Comparison of ENCODE assay signal across 8 cellular contexts in the genomic region with DNA sequence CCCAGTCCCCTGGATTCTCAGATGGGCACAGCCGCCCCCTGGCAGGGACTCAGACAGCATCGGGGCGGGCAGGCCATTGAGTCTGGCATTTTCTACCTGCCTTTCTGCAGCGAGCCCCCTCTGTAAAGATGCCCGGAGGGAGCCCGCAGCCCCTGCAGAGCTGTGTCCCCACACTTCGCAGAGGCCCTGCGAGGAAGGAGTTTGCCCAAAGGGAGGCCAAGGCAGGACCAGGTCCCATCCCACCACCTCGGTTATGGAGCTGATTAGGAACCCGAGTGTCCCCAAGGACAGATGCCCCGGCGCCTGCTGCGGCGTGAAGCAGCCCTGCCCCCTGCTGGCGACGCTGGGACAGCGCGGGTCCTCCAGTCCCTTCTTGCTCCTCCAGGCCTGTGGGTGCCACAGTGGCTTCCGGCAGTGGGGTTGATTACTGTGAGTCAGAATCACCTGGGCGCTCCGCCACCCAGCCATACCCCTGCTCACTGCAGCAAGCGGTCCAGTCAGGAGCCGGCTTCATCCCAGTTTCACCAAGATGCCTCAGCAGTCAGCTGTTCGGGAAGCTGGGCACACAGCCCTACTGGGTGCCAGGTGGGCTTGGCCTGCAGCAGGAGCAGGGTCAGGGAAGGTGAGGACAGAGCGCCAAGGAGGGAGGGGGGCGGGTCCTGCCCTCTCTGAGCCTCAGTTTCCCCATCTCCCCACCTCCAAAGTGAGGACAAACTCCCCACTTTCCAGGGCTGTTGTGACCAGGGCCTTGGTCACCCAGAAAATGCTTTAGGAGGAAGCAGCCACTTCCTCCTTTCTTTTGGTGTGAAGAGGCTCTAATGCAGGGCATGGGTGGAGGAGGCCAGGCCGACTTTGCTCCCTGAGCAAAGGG.
DNase-seq lines count a peak whose midpoint lies in the region; ATAC-seq and TF ChIP-seq lines count a peak whose summit lies in the region.

No MANE protein-coding gene starts in this region.

- intact Hi-C loops in activated T-helper 2 cell treated with anti-CD3 and anti-CD28 coated beads, Interferon-gamma antibody, Interleukin-2, Interleukin-4, amounts not matched to agents 10 μg/mL and 5 μg/mL and 100 μg/mL, durations not matched to agents 14 hours and 24 hours and 36 hours (cut with micrococcal nuclease), result loop anchor here (1.0 to 5.0 kb wide), 4 partner anchors 36 to 273 kb away; no protein-coding TSS in a partner anchor

- no peak overlapping the region for H2AFZ ChIP-seq in neuronal stem cell (ENCODE audit: low read length)

- no peaks in the 10 kb centered on the region for H3K79me1 ChIP-seq in neuronal stem cell (ENCODE audit: low read depth, low read length)

- H3K9me3 ChIP-seq in neuronal stem cell (replicated peaks in 1 of 2; ENCODE audit: control insufficient read depth in 2 of 2, insufficient read depth in 1 of 2, low read depth in 1 of 2, low read length in 2 of 2), result peaks cover under 1 to 9% of the 10 kb centered on the region in 2 donors

- H3K9ac ChIP-seq in neuronal stem cell (ENCODE audit: low read depth, low read length, poor library complexity), result peak overlapping the region; percentile 47

- peak; percentile 84 for ATAC-seq in GM21423 (IDR thresholded peaks at IDR 0.05; ENCODE audit: unreplicated experiment)
- ATAC-seq in stimulated activated naive CD8-positive, alpha-beta T cell treated with anti-CD3 and anti-CD28 coated beads, Interleukin-15, amount 100 ng/mL, for 72 hours, result peak; percentile 100

- peak overlapping the region; percentile 23 for H4K8ac ChIP-seq in neuronal stem cell (ENCODE audit: low read depth, low read length)

- no CpG with 5 or more reads among the region's 27 CpGs for WGBS in neuronal stem cell (ENCODE audit: extremely low coverage in 2 of 2, insufficient read length in 2 of 2, insufficient replicate concordance in 1 of 2), 2 donors

- H2BK12ac ChIP-seq in neuronal stem cell (ENCODE audit: low read length), result no peak overlapping the region

- peak overlapping the region; percentile 76 for H3K14ac ChIP-seq in neuronal stem cell (ENCODE audit: low read length)

- peaks cover 5% of the 10 kb centered on the region for H3K4me1 Mint-ChIP-seq in activated T-helper 2 cell treated with anti-CD3 and anti-CD28 coated beads, Interferon-gamma antibody, Interleukin-2, Interleukin-4, amounts not matched to agents 10 μg/mL and 5 μg/mL and 100 μg/mL, durations not matched to agents 14 hours and 24 hours and 36 hours (ENCODE audit: low read depth)
- H3K4me1 Mint-ChIP-seq in stimulated activated naive CD8-positive, alpha-beta T cell treated with anti-CD3 and anti-CD28 coated beads, Interleukin-15, amount 100 ng/mL, for 72 hours, result peaks cover 23% of the 10 kb centered on the region

- peak overlapping the region; percentile 94 for H2AK5ac ChIP-seq in neuronal stem cell (ENCODE audit: low read depth, low read length)

- H3K4me1 ChIP-seq in neuronal stem cell (ENCODE audit: control insufficient read depth in 2 of 2, insufficient read depth in 1 of 2, low read depth in 1 of 2, low read length in 2 of 2), result peaks cover 13% of the 10 kb centered on the region in 2 donors

- peak overlapping the region; percentile 78 for H3K4ac ChIP-seq in neuronal stem cell (ENCODE audit: low read length)

- H2BK5ac ChIP-seq in neuronal stem cell (ENCODE audit: low read length), result no peak overlapping the region

- no peaks in the 10 kb centered on the region for H3K27me3 ChIP-seq in neuronal stem cell (ENCODE audit: control insufficient read depth in 3 of 3, insufficient read depth in 3 of 3, low read depth in 1 of 3, low read length in 3 of 3)

- H3K4me2 ChIP-seq in neuronal stem cell (ENCODE audit: insufficient read depth, low read length, poor library complexity, severe bottlenecking), result no peak overlapping the region

- H3K18ac ChIP-seq in neuronal stem cell (ENCODE audit: low read length), result peak overlapping the region; percentile 94

- peaks cover 8% of the 10 kb centered on the region for H3K27me3 Mint-ChIP-seq in activated T-helper 2 cell treated with anti-CD3 and anti-CD28 coated beads, Interferon-gamma antibody, Interleukin-2, Interleukin-4, amounts not matched to agents 10 μg/mL and 5 μg/mL and 100 μg/mL, durations not matched to agents 14 hours and 24 hours and 36 hours (ENCODE audit: low read depth)
- H3K27me3 Mint-ChIP-seq in stimulated activated naive CD8-positive, alpha-beta T cell treated with anti-CD3 and anti-CD28 coated beads, Interleukin-15, amount 100 ng/mL, for 72 hours, result peaks cover 48% of the 10 kb centered on the region

- H4K91ac ChIP-seq in neuronal stem cell (ENCODE audit: low read depth, low read length, poor library complexity), result no peak overlapping the region

- no peak overlapping the region for H3K4me3 Mint-ChIP-seq in activated T-helper 2 cell treated with anti-CD3 and anti-CD28 coated beads, Interferon-gamma antibody, Interleukin-2, Interleukin-4, amounts not matched to agents 10 μg/mL and 5 μg/mL and 100 μg/mL, durations not matched to agents 14 hours and 24 hours and 36 hours (ENCODE audit: low read depth)
- H3K4me3 Mint-ChIP-seq in stimulated activated naive CD8-positive, alpha-beta T cell treated with anti-CD3 and anti-CD28 coated beads, Interleukin-15, amount 100 ng/mL, for 72 hours, result peak overlapping the region in 1 of 2 donors; percentile 37

- H3K4me3 ChIP-seq in fibroblast of pulmonary artery (replicated peaks; ENCODE audit: low read depth, low read length) (no peak overlapping the region), neuronal stem cell (ENCODE audit: low read length in 2 of 2) (no peak overlapping the region)

- no peak overlapping the region for H3K27ac Mint-ChIP-seq in activated T-helper 2 cell treated with anti-CD3 and anti-CD28 coated beads, Interferon-gamma antibody, Interleukin-2, Interleukin-4, amounts not matched to agents 10 μg/mL and 5 μg/mL and 100 μg/mL, durations not matched to agents 14 hours and 24 hours and 36 hours
- H3K27ac Mint-ChIP-seq in stimulated activated naive CD8-positive, alpha-beta T cell treated with anti-CD3 and anti-CD28 coated beads, Interleukin-15, amount 100 ng/mL, for 72 hours, result peak overlapping the region; percentile 36 to 86

- H2BK15ac ChIP-seq in neuronal stem cell (ENCODE audit: low read length), result peak overlapping the region; percentile 87

- H2BK120ac ChIP-seq in neuronal stem cell (ENCODE audit: low read depth, low read length), result no peak overlapping the region

- peaks cover 0 to 1% of the 10 kb centered on the region in 2 donors for H3K36me3 ChIP-seq in neuronal stem cell (replicated peaks in 1 of 2; ENCODE audit: control insufficient read depth in 2 of 2, insufficient read depth in 2 of 2, low read length in 2 of 2)

- no peaks in the 10 kb centered on the region for H3K36me3 Mint-ChIP-seq in activated T-helper 2 cell treated with anti-CD3 and anti-CD28 coated beads, Interferon-gamma antibody, Interleukin-2, Interleukin-4, amounts not matched to agents 10 μg/mL and 5 μg/mL and 100 μg/mL, durations not matched to agents 14 hours and 24 hours and 36 hours (ENCODE audit: low read depth)

- peak overlapping the region; percentile 88 for H3K23ac ChIP-seq in neuronal stem cell (ENCODE audit: low read depth, low read length, poor library complexity)

- H3K9me3 Mint-ChIP-seq in activated T-helper 2 cell treated with anti-CD3 and anti-CD28 coated beads, Interferon-gamma antibody, Interleukin-2, Interleukin-4, amounts not matched to agents 10 μg/mL and 5 μg/mL and 100 μg/mL, durations not matched to agents 14 hours and 24 hours and 36 hours, result peaks cover 11% of the 10 kb centered on the region
- H3K9me3 Mint-ChIP-seq in stimulated activated naive CD8-positive, alpha-beta T cell treated with anti-CD3 and anti-CD28 coated beads, Interleukin-15, amount 100 ng/mL, for 72 hours, result peaks cover 2 to 11% of the 10 kb centered on the region in 2 donors

- TF ChIP-seq CTCF in fibroblast of pulmonary artery (IDR thresholded peaks at IDR 0.05; ENCODE audit: low read length, missing control alignments), result peak; percentile 96

- H3K27ac ChIP-seq in neuronal stem cell (replicated peaks; ENCODE audit: low read length), result no peak overlapping the region

- DNase-seq in CMK (ENCODE audit: low read depth) (peak; percentile 71), Kasumi-1 (lab: John Stamatoyannopoulos, UW) (peak; percentile 88 to 91), SHP77 (lab: John Stamatoyannopoulos, UW) (peak; percentile 67 to 78), fibroblast of pulmonary artery (ENCODE audit: low read depth) (peak; percentile 87), neuronal stem cell (ENCODE audit: low spot score) (peak; percentile 70)
- DNase-seq in activated T-helper 2 cell treated with anti-CD3 and anti-CD28 coated beads, Interferon-gamma antibody, Interleukin-2, Interleukin-4, amounts not matched to agents 10 μg/mL and 5 μg/mL and 100 μg/mL, durations not matched to agents 14 hours and 24 hours and 36 hours (ENCODE audit: low spot score), result peak; percentile 81
- peak; percentile 86 to 91 for DNase-seq in stimulated activated naive CD8-positive, alpha-beta T cell treated with anti-CD3 and anti-CD28 coated beads, Interleukin-15, amount 100 ng/mL, for 72 hours
